In the genomic region with DNA sequence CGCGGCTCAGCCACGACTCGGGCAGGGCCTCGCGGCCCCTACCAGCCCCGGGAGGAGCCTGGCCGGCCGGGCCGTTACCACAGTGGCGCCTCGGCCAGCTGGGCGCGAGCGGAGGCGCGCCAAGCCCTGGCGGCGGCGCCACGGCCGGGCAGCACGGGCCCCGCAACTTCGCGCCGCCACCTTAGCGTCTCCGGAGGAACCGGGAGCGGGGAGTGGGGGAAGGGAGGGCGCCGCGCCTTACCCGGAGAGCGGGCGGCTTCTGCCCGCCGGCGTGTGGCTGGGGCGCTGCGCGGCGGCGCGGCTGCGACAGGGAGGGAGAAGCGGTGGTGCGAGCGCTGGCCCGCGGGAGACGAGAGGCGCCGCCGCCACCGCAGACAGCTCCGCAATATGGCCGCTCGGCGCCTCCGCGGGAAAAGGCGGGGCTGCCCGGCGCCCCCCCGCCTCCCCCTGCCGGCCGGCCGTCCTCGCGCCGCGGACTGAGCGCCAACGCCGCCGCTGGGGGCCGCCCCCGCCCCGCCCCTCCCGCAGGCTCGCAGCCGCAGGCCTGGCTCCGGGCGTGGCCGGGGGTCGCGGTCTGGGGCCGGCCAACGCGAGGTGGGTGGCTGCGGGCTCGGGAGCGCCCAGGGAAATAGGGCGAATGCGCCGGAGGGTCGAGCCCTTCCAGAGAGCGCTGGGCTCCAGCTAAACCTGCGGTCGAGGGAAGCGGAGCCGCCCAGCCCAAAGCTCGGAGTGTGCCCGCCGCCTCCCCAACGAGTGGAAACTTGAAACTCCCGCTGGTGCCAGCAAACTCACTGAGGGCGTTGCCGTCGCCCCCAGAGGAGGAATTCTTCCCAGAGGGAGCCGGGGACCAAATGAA, we compare ENCODE assay signal across 1 cellular context.
TF ChIP-seq lines count a peak whose summit lies in the region.

RDX (minus strand) TSS at position 389 of the 856 bp plus-strand sequence. CDS start 16,922 bp downstream, outside the sequence.

TF ChIP-seq in endothelial cell of umbilical vein, 7 proteins besides CTCF, POLR2A, EP300 and RAD21 (continued from another document):
- TF ChIP-seq POLR2AphosphoS5 (IDR thresholded peaks at IDR 0.05; ENCODE audit: insufficient read depth, low read depth, low read length) (peak; percentile 79), GATA2 (IDR thresholded peaks at IDR 0.05; ENCODE audit: insufficient read depth, insufficient read length, low read depth, low read length) (no peak)
